In genomic region chr1:45522324-45523104, GRCh38 we compare ENCODE assay signal across 8 cellular contexts. TPM values are rescaled to one million over a fixed set of nuclear protein-coding genes. Genes with fewer than 3 reads are reported as not detected.
DNase-seq lines count a peak whose midpoint lies in the region; ATAC-seq and TF ChIP-seq lines count a peak whose summit lies in the region.

No MANE protein-coding gene starts in this region.

- 62 to 64% methylated on average over 21 of the region's 21 CpGs for WGBS in testis, 2 donors

- H3K4me3 ChIP-seq in CD4-positive, alpha-beta memory T cell (ENCODE audit: low read length in 2 of 2) = peak overlapping the region; percentile 90 to 94
- peak overlapping the region; percentile 97 for H3K4me3 ChIP-seq in testis

- no peak for TF ChIP-seq POLR2A in testis (IDR thresholded peaks at IDR 0.05)

- H3K27ac Mint-ChIP-seq in CD4-positive, alpha-beta memory T cell = peak overlapping the region; percentile 85 to 97 (median 93)
- peak overlapping the region; percentile 96 for H3K27ac Mint-ChIP-seq in activated naive CD8-positive, alpha-beta T cell treated with anti-CD3 and anti-CD28 coated beads, Interleukin-2, amount 50 U/mL, for 24 hours

- peaks cover 0 to 18% of the 10 kb centered on the region in 2 donors for H3K36me3 Mint-ChIP-seq in CD4-positive, alpha-beta memory T cell
- H3K36me3 Mint-ChIP-seq in activated naive CD8-positive, alpha-beta T cell treated with anti-CD3 and anti-CD28 coated beads, Interleukin-2, amount 50 U/mL, for 24 hours (ENCODE audit: low read depth) = peaks cover 25% of the 10 kb centered on the region

- peaks cover 25% of the 10 kb centered on the region for H3K4me1 ChIP-seq in CD4-positive, alpha-beta memory T cell (ENCODE audit: insufficient read depth, low read length)
- peaks cover 12% of the 10 kb centered on the region for H3K4me1 ChIP-seq in testis

- peaks cover 4% of the 10 kb centered on the region for H3K36me3 ChIP-seq in CD4-positive, alpha-beta memory T cell (ENCODE audit: insufficient read depth, low read length)
- no peaks in the 10 kb centered on the region for H3K36me3 ChIP-seq in testis (ENCODE audit: low read depth, missing control alignments)

- no peak for DNase-seq in CD4-positive, alpha-beta memory T cell
- DNase-seq in activated naive CD8-positive, alpha-beta T cell treated with anti-CD3 and anti-CD28 coated beads, Interleukin-2, amount 50 U/mL, for 24 hours = no peak
- DNase-seq in kidney tubule cell (ENCODE audit: low spot score) (peak; percentile 93), testis (no peak), CD1c-positive myeloid dendritic cell (ENCODE audit: extremely low spot score) (no peak), cerebellar cortex (ENCODE audit: low spot score) (no peak), NCI-H1105 (lab: John Stamatoyannopoulos, UW) (no peak)

- H3K27ac ChIP-seq in CD4-positive, alpha-beta memory T cell (ENCODE audit: low read depth, low read length) = peak overlapping the region; percentile 87
- H3K27ac ChIP-seq in testis = peak overlapping the region; percentile 94 to 97

- no peaks in the 10 kb centered on the region for H3K27me3 ChIP-seq in CD4-positive, alpha-beta memory T cell (ENCODE audit: insufficient read depth, low read length)
- H3K27me3 ChIP-seq in testis = no peaks in the 10 kb centered on the region

- peaks cover 17 to 40% (median 28%) of the 10 kb centered on the region in 4 donors for H3K4me1 Mint-ChIP-seq in CD4-positive, alpha-beta memory T cell
- H3K4me1 Mint-ChIP-seq in activated naive CD8-positive, alpha-beta T cell treated with anti-CD3 and anti-CD28 coated beads, Interleukin-2, amount 50 U/mL, for 24 hours = peaks cover 51% of the 10 kb centered on the region

- no peaks in the 10 kb centered on the region for H3K27me3 Mint-ChIP-seq in CD4-positive, alpha-beta memory T cell
- H3K27me3 Mint-ChIP-seq in activated naive CD8-positive, alpha-beta T cell treated with anti-CD3 and anti-CD28 coated beads, Interleukin-2, amount 50 U/mL, for 24 hours = peaks cover 10% of the 10 kb centered on the region

- H3K4me3 Mint-ChIP-seq in CD4-positive, alpha-beta memory T cell = peak overlapping the region; percentile 93 to 97 (median 96)
- peak overlapping the region; percentile 94 for H3K4me3 Mint-ChIP-seq in activated naive CD8-positive, alpha-beta T cell treated with anti-CD3 and anti-CD28 coated beads, Interleukin-2, amount 50 U/mL, for 24 hours

- intact Hi-C loops in CD4-positive, alpha-beta memory T cell (cut with micrococcal nuclease) = loop anchor here (1.0 to 5.0 kb wide), 2 partner anchors 29 to 230 kb away; partner anchors contain the start of gene IPP
- intact Hi-C loops in testis (cut with DNase I; ENCODE audit: low total_unique reads) = no loop called here

- ATAC-seq in HG02981 (IDR thresholded peaks at IDR 0.05; ENCODE audit: unreplicated experiment) = peak; percentile 6
- ATAC-seq in activated naive CD8-positive, alpha-beta T cell treated with anti-CD3 and anti-CD28 coated beads, Interleukin-2, amount 50 U/mL, for 24 hours = peak; percentile 55

- no peaks in the 10 kb centered on the region for H3K9me3 ChIP-seq in CD4-positive, alpha-beta memory T cell (ENCODE audit: control insufficient read depth in 1 of 2, low read length in 2 of 2)
- no peaks in the 10 kb centered on the region for H3K9me3 ChIP-seq in testis

- H3K9me3 Mint-ChIP-seq in CD4-positive, alpha-beta memory T cell = peaks cover 0 to 2% (median 0%) of the 10 kb centered on the region in 8 donors
- no peaks in the 10 kb centered on the region for H3K9me3 Mint-ChIP-seq in activated naive CD8-positive, alpha-beta T cell treated with anti-CD3 and anti-CD28 coated beads, Interleukin-2, amount 50 U/mL, for 24 hours

- POLR2A ChIA-PET in CD4-positive, alpha-beta memory T cell (lab: Charles Lee; ENCODE audit: partially characterized antibody) = interaction anchor here (0.7 to 3.9 kb wide), 37 partner anchors 8 to 1552 kb away, joined by 3 to 85 read pairs (median 6); partner anchors contain the start of genes AKR1A1, ARMH1, CCDC163 and DPH2

- no peak for TF ChIP-seq CTCF in testis (IDR thresholded peaks at IDR 0.05)

- CTCF ChIA-PET in CD4-positive, alpha-beta memory T cell (lab: Charles Lee; ENCODE audit: partially characterized antibody) = interaction anchor here (0.6 to 11.6 kb wide), 8 partner anchors 8 to 163 kb away, joined by 3 to 74 read pairs (median 4); partner anchors contain the start of genes AKR1A1, CCDC163 and MMACHC

RNA-seq across cellular contexts. Expression of gene PRDX1, which starts 0.8 kb away (rescaled TPM):
- 100 to 1,000 TPM; 130 to 145 TPM for total RNA-seq in CD4-positive, alpha-beta memory T cell
- 100 to 1,000 TPM; 249 to 288 TPM for polyA plus RNA-seq in CD4-positive, alpha-beta memory T cell
- total RNA-seq in testis = 100 to 1,000 TPM; 180 to 185 TPM
- 251 TPM for polyA plus RNA-seq in testis (ENCODE audit: insufficient read depth, low read depth, low replicate concordance)

RNA-seq across cellular contexts. Expression of gene MMACHC, which starts 22.4 kb away (rescaled TPM):
- 1 to 10 TPM; 6.2 to 6.5 TPM for total RNA-seq in CD4-positive, alpha-beta memory T cell
- polyA plus RNA-seq in CD4-positive, alpha-beta memory T cell = 1 to 10 TPM in 1 of 2 donors, not detected in 1; 1.5 TPM
- 1 to 10 TPM; 7.1 to 7.3 TPM for total RNA-seq in testis
- polyA plus RNA-seq in testis (ENCODE audit: insufficient read depth, low read depth, low replicate concordance) = 17.4 TPM

RNA-seq across cellular contexts. Expression of gene CCDC163, which starts 22.6 kb away (rescaled TPM):
- total RNA-seq in CD4-positive, alpha-beta memory T cell = 1 to 10 TPM; 4.0 to 4.2 TPM
- 1 to 10 TPM; 4.3 to 4.6 TPM for polyA plus RNA-seq in CD4-positive, alpha-beta memory T cell
- 1 to 10 TPM; 2.9 to 4.8 TPM for total RNA-seq in testis
- polyA plus RNA-seq in testis (ENCODE audit: insufficient read depth, low read depth, low replicate concordance) = 5.7 TPM

RNA-seq across cellular contexts. Expression of gene AKR1A1, which starts 28.1 kb away (rescaled TPM):
- total RNA-seq in CD4-positive, alpha-beta memory T cell = 10 to 100 TPM; 84.3 to 89.8 TPM
- 100 to 1,000 TPM in 1 of 2 donors, 10 to 100 TPM in 1; 94.6 to 124 TPM for polyA plus RNA-seq in CD4-positive, alpha-beta memory T cell
- total RNA-seq in testis = 10 to 100 TPM; 51.1 to 60.1 TPM
- polyA plus RNA-seq in testis (ENCODE audit: insufficient read depth, low read depth, low replicate concordance) = 63.7 TPM

RNA-seq across cellular contexts. Expression of gene TESK2, which starts 31.6 kb away (rescaled TPM):
- total RNA-seq in CD4-positive, alpha-beta memory T cell = 1 to 10 TPM; 7.5 to 7.7 TPM
- polyA plus RNA-seq in CD4-positive, alpha-beta memory T cell = 1 to 10 TPM; 4.5 to 4.9 TPM
- 10 to 100 TPM; 14.3 to 20.9 TPM for total RNA-seq in testis
- 22.7 TPM for polyA plus RNA-seq in testis (ENCODE audit: insufficient read depth, low read depth, low replicate concordance)
